ENCODE assay signal across 8 cellular contexts in the genomic region with DNA sequence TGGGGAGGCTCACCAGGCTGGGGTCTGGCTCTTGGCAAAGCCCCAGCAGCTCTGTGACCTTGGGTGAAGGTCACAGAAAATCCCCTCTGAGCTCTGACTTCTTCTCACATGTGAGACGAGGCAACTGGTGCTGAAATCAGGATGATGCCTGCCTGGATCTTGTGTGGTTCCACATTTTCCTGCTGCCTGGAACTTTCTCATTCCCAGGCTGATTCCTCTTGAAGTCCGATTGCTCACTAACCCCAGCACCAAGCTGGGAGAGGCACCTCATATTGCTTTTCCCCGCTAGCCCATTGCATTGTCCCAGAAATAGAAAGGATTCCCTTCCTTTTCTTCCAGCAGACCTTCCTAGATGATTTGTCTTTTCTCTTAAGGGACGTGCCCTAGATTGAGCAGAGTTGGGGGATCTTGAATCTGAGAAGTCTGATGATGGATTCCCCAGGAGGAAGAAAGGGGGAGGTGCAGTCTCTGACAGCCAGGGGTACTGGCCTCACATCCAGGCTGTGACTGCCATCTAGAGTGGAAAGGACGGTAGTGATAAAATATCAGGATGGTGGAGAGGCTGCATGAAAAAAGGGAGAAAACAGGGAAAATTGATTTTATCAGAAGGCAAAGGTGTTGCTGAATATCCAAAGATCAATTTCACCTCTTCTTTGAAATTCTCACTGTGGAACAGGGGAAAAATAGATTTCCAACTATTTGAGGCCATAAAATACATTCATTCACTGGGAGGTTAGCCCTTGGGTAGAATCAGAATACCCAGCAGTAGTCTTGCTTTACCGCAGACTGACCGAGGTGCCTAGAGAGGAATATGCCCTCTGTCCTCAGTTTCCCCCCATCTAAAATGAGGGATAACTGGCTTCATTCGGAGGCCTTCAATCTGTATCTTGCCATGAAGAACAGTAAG.
DNase-seq lines count a peak whose midpoint lies in the region; ATAC-seq and TF ChIP-seq lines count a peak whose summit lies in the region.

No MANE protein-coding gene starts in this region.

- DNase-seq in NCI-H2081 (lab: John Stamatoyannopoulos, UW): peak; percentile 52 to 62
- DNase-seq in NCI-H2081 treated with DMSO at 0.1 percent for 48 hours (lab: John Stamatoyannopoulos, UW): no peak
- DNase-seq in LoVo (ENCODE audit: low spot score): peak; percentile 32
- peak; percentile 68 for DNase-seq in SKM-1 treated with dmso at 0.1 percent for 144 hours (lab: John Stamatoyannopoulos, UW; ENCODE audit: unreplicated experiment)
- peak; percentile 65 to 66 for DNase-seq in cardiac fibroblast (ENCODE audit: low read depth in 2 of 2)
- peak; percentile 64 for DNase-seq in iris pigment epithelial cell (ENCODE audit: low read depth)
- peak; percentile 49 to 50 for DNase-seq in stimulated activated CD4-positive, alpha-beta T cell treated with anti-CD3 and anti-CD28 coated beads, Interleukin-2, amount 100 ng/mL, for 24 hours

- peak; percentile 63 for TF ChIP-seq CTCF in cardiac fibroblast (IDR thresholded peaks at IDR 0.05; ENCODE audit: low read depth, low read length)

- no peak overlapping the region for H3K4me3 ChIP-seq in cardiac fibroblast (replicated peaks in 1 of 2; ENCODE audit: low read depth in 2 of 2, low read length in 2 of 2)

- ATAC-seq in GM21723 (IDR thresholded peaks at IDR 0.05; ENCODE audit: unreplicated experiment): peak; percentile 65
